In genomic region chr7:152505606-152506005, GRCh38 we compare ENCODE assay signal across 36 cellular contexts.
"Had no signal": no experiment of that assay in that cellular context is flagged by ENCODE, and none has a peak within 500 bp of the region (broad histone marks: within the 10 kb centered on the region; RNA-seq: fewer than 3 reads in every experiment).

No MANE protein-coding gene starts in this region.

- H3K27ac ChIP-seq: adrenal gland, cardiac muscle cell, coronary artery, dorsolateral prefrontal cortex had no signal

- H3K9me3 Mint-ChIP-seq: activated CD4-positive, alpha-beta memory T cell treated with anti-CD3 and anti-CD28 coated beads for 36 hours; activated naive CD4-positive, alpha-beta T cell treated with anti-CD3 and anti-CD28 coated beads for 36 hours; activated naive CD4-positive, alpha-beta T cell treated with anti-CD3 and anti-CD28 coated beads, Interleukin-2, amount 50 U/mL, for 24 hours; activated naive CD8-positive, alpha-beta T cell treated with anti-CD3 and anti-CD28 coated beads for 36 hours; activated naive CD8-positive, alpha-beta T cell treated with anti-CD3 and anti-CD28 coated beads, Interleukin-2, amount 50 U/mL, for 24 hours; activated T-helper 1 cell treated with anti-CD3 and anti-CD28 coated beads, Interleukin-12 subunit alpha, Interleukin-12 subunit beta, Interleukin-2, Interleukin-4 antibody, amounts not matched to agents 30 ng/mL and 10 ng/mL and 1 ng/mL, durations not matched to agents 14 hours and 24 hours and 36 hours; activated T-helper 2 cell treated with anti-CD3 and anti-CD28 coated beads, Interferon-gamma antibody, Interleukin-2, Interleukin-4, amounts not matched to agents 10 μg/mL and 5 μg/mL and 100 μg/mL, durations not matched to agents 14 hours and 24 hours and 36 hours; dendritic cell treated with granulocyte-macrophage colony-stimulating factor and Interleukin-4, amounts not matched to agents 40 ng/mL and 50 ng/mL, for 4 days; endodermal cell; T-cell; T-helper 1 cell treated with Interleukin-12 subunit alpha and Interleukin-12 subunit beta and Interleukin-4 antibody, amounts not matched to agents 30 μg/mL and 1 μg/mL, for 36 hours; T-helper 2 cell treated with Interferon-gamma antibody and Interleukin-4, amounts not matched to agents 5 μg/mL and 100 μg/mL, for 36 hours had no signal

- H3K4me1 Mint-ChIP-seq: activated CD8-positive, alpha-beta memory T cell treated with anti-CD3 and anti-CD28 coated beads, Interleukin-2, amount 10 ng/mL, durations not matched to agents 7 days and 5 days; activated naive CD4-positive, alpha-beta T cell treated with anti-CD3 and anti-CD28 coated beads, Interleukin-2, amount 50 U/mL, for 24 hours; activated naive CD8-positive, alpha-beta T cell treated with anti-CD3 and anti-CD28 coated beads for 36 hours; activated naive CD8-positive, alpha-beta T cell treated with anti-CD3 and anti-CD28 coated beads, Interleukin-2, amount 50 U/mL, for 24 hours; T-cell had no signal

- ATAC-seq: activated CD8-positive, alpha-beta memory T cell treated with anti-CD3 and anti-CD28 coated beads, Interleukin-2, amount 10 ng/mL, durations not matched to agents 7 days and 5 days; activated CD8-positive, alpha-beta T cell treated with anti-CD3 and anti-CD28 coated beads, Interleukin-2, amount 10 ng/mL, durations not matched to agents 7 days and 5 days; activated naive CD8-positive, alpha-beta T cell treated with anti-CD3 and anti-CD28 coated beads, Interleukin-2, amount 50 U/mL, for 24 hours; body of pancreas; esophagus mucosa; T-cell had no signal

- H3K4me3 Mint-ChIP-seq: activated CD4-positive, alpha-beta memory T cell treated with anti-CD3 and anti-CD28 coated beads for 36 hours; activated CD8-positive, alpha-beta memory T cell treated with anti-CD3 and anti-CD28 coated beads, Interleukin-2, amount 10 ng/mL, durations not matched to agents 7 days and 5 days; activated CD8-positive, alpha-beta T cell treated with anti-CD3 and anti-CD28 coated beads, Interleukin-2, amount 10 ng/mL, durations not matched to agents 7 days and 5 days; activated naive CD4-positive, alpha-beta T cell treated with anti-CD3 and anti-CD28 coated beads for 36 hours; activated naive CD4-positive, alpha-beta T cell treated with anti-CD3 and anti-CD28 coated beads, Interleukin-2, amount 50 U/mL, for 24 hours; activated naive CD8-positive, alpha-beta T cell treated with anti-CD3 and anti-CD28 coated beads for 36 hours; activated naive CD8-positive, alpha-beta T cell treated with anti-CD3 and anti-CD28 coated beads, Interleukin-2, amount 50 U/mL, for 24 hours; activated T-helper 1 cell treated with anti-CD3 and anti-CD28 coated beads, Interleukin-12 subunit alpha, Interleukin-12 subunit beta, Interleukin-2, Interleukin-4 antibody, amounts not matched to agents 30 ng/mL and 10 ng/mL and 1 ng/mL, durations not matched to agents 14 hours and 24 hours and 36 hours; dendritic cell treated with granulocyte-macrophage colony-stimulating factor and Interleukin-4, amounts not matched to agents 40 ng/mL and 50 ng/mL, for 4 days; endodermal cell; T-cell; T-helper 1 cell treated with Interleukin-12 subunit alpha and Interleukin-12 subunit beta and Interleukin-4 antibody, amounts not matched to agents 30 μg/mL and 1 μg/mL, for 36 hours; T-helper 2 cell treated with Interferon-gamma antibody and Interleukin-4, amounts not matched to agents 5 μg/mL and 100 μg/mL, for 36 hours had no signal

- H3K4me1 ChIP-seq: adrenal gland had no signal

- H3K27me3 ChIP-seq: adrenal gland, body of pancreas, cardiac muscle cell had no signal

- H3K27me3 Mint-ChIP-seq: activated CD4-positive, alpha-beta memory T cell treated with anti-CD3 and anti-CD28 coated beads for 36 hours; activated CD8-positive, alpha-beta memory T cell treated with anti-CD3 and anti-CD28 coated beads, Interleukin-2, amount 10 ng/mL, durations not matched to agents 7 days and 5 days; activated naive CD4-positive, alpha-beta T cell treated with anti-CD3 and anti-CD28 coated beads, Interleukin-2, amount 50 U/mL, for 24 hours; activated naive CD8-positive, alpha-beta T cell treated with anti-CD3 and anti-CD28 coated beads for 36 hours; activated naive CD8-positive, alpha-beta T cell treated with anti-CD3 and anti-CD28 coated beads, Interleukin-2, amount 50 U/mL, for 24 hours; T-cell had no signal

- FAIRE-seq: frontal cortex had no signal

- H3K36me3 ChIP-seq: adrenal gland, cardiac muscle cell had no signal

- H3K4me3 ChIP-seq: adrenal gland, body of pancreas, cardiac muscle cell, coronary artery, dorsolateral prefrontal cortex had no signal

- H3K9me3 ChIP-seq: adrenal gland, body of pancreas had no signal

- DNase-seq: activated CD4-positive, alpha-beta memory T cell treated with anti-CD3 and anti-CD28 coated beads for 36 hours; activated CD4-positive, alpha-beta T cell treated with anti-CD3 and anti-CD28 coated beads for 1 hour; activated CD4-positive, alpha-beta T cell treated with anti-CD3 and anti-CD28 coated beads for 4 hours; activated CD4-positive, alpha-beta T cell treated with anti-CD3 and anti-CD28 coated beads, Interleukin-2, amount 50 U/mL, for 1 hour; activated CD8-positive, alpha-beta memory T cell treated with anti-CD3 and anti-CD28 coated beads, Interleukin-2, amount 10 ng/mL, durations not matched to agents 7 days and 5 days; activated CD8-positive, alpha-beta memory T cell treated with anti-CD3 and anti-CD28 coated beads, Interleukin-2, amount 50 U/mL, for 4 hours; activated CD8-positive, alpha-beta T cell treated with anti-CD3 and anti-CD28 coated beads, Interleukin-2, amount 10 ng/mL, durations not matched to agents 7 days and 5 days; activated effector memory CD4-positive, alpha-beta T cell treated with anti-CD3 and anti-CD28 coated beads, Interleukin-2, amount 50 U/mL, for 16 hours; activated naive CD4-positive, alpha-beta T cell treated with anti-CD3 and anti-CD28 coated beads for 36 hours; activated naive CD8-positive, alpha-beta T cell treated with anti-CD3 and anti-CD28 coated beads for 36 hours; activated naive CD8-positive, alpha-beta T cell treated with anti-CD3 and anti-CD28 coated beads, Interleukin-2, amount 50 U/mL, for 24 hours; activated T-cell treated with anti-CD3 and anti-CD28 coated beads, Interleukin-2, amount 50 U/mL, for 1 hour; activated T-cell treated with anti-CD3 and anti-CD28 coated beads, Interleukin-2, amount 50 U/mL, for 48 hours; adrenal gland; amygdala; body of pancreas; central memory CD4-positive, alpha-beta T cell; cerebellar nuclear complex; dorsolateral prefrontal cortex; effector memory CD4-positive, alpha-beta T cell; endodermal cell; foreskin fibroblast; head of caudate nucleus; SW 1271; T-cell; T1000 had no signal

- H3K27ac Mint-ChIP-seq: activated CD4-positive, alpha-beta memory T cell treated with anti-CD3 and anti-CD28 coated beads for 36 hours; activated CD8-positive, alpha-beta memory T cell treated with anti-CD3 and anti-CD28 coated beads, Interleukin-2, amount 10 ng/mL, durations not matched to agents 7 days and 5 days; activated CD8-positive, alpha-beta T cell treated with anti-CD3 and anti-CD28 coated beads, Interleukin-2, amount 10 ng/mL, durations not matched to agents 7 days and 5 days; activated naive CD4-positive, alpha-beta T cell treated with anti-CD3 and anti-CD28 coated beads for 36 hours; activated naive CD4-positive, alpha-beta T cell treated with anti-CD3 and anti-CD28 coated beads, Interleukin-2, amount 50 U/mL, for 24 hours; activated naive CD8-positive, alpha-beta T cell treated with anti-CD3 and anti-CD28 coated beads for 36 hours; activated naive CD8-positive, alpha-beta T cell treated with anti-CD3 and anti-CD28 coated beads, Interleukin-2, amount 50 U/mL, for 24 hours; activated T-helper 1 cell treated with anti-CD3 and anti-CD28 coated beads, Interleukin-12 subunit alpha, Interleukin-12 subunit beta, Interleukin-2, Interleukin-4 antibody, amounts not matched to agents 30 ng/mL and 10 ng/mL and 1 ng/mL, durations not matched to agents 14 hours and 24 hours and 36 hours; activated T-helper 2 cell treated with anti-CD3 and anti-CD28 coated beads, Interferon-gamma antibody, Interleukin-2, Interleukin-4, amounts not matched to agents 10 μg/mL and 5 μg/mL and 100 μg/mL, durations not matched to agents 14 hours and 24 hours and 36 hours; dendritic cell treated with granulocyte-macrophage colony-stimulating factor and Interleukin-4, amounts not matched to agents 40 ng/mL and 50 ng/mL, for 4 days; endodermal cell; T-cell; T-helper 1 cell treated with Interleukin-12 subunit alpha and Interleukin-12 subunit beta and Interleukin-4 antibody, amounts not matched to agents 30 μg/mL and 1 μg/mL, for 36 hours; T-helper 2 cell treated with Interferon-gamma antibody and Interleukin-4, amounts not matched to agents 5 μg/mL and 100 μg/mL, for 36 hours had no signal

- H3K36me3 Mint-ChIP-seq: activated CD4-positive, alpha-beta memory T cell treated with anti-CD3 and anti-CD28 coated beads for 36 hours; activated CD8-positive, alpha-beta memory T cell treated with anti-CD3 and anti-CD28 coated beads, Interleukin-2, amount 10 ng/mL, durations not matched to agents 7 days and 5 days; activated naive CD4-positive, alpha-beta T cell treated with anti-CD3 and anti-CD28 coated beads, Interleukin-2, amount 50 U/mL, for 24 hours; activated naive CD8-positive, alpha-beta T cell treated with anti-CD3 and anti-CD28 coated beads for 36 hours; T-cell had no signal
